In genomic region chr6:7311171-7311570, GRCh38 we compare ENCODE assay signal across 10 cellular contexts. TPM values are rescaled to one million over a fixed set of nuclear protein-coding genes. Genes with fewer than 3 reads are reported as not detected.
DNase-seq lines count a peak whose midpoint lies in the region; ATAC-seq and TF ChIP-seq lines count a peak whose summit lies in the region.
"Had no signal": no experiment of that assay in that cellular context is flagged by ENCODE, and none has a peak within 500 bp of the region (broad histone marks: within the 10 kb centered on the region; RNA-seq: fewer than 3 reads in every experiment).

No MANE protein-coding gene starts in this region.

- no peaks in the 10 kb centered on the region for H3K9me3 ChIP-seq in psoas muscle
- H3K9me3 ChIP-seq in suprapubic skin, result no peaks in the 10 kb centered on the region

- H3K27ac ChIP-seq in psoas muscle (no peak overlapping the region), suprapubic skin (no peak overlapping the region)

- H3K27ac Mint-ChIP-seq in activated CD4-positive, alpha-beta T cell treated with anti-CD3 and anti-CD28 coated beads for 36 hours, result peak overlapping the region; percentile 72

- CTCF ChIA-PET in activated CD4-positive, alpha-beta T cell treated with anti-CD3 and anti-CD28 coated beads for 36 hours (lab: Charles Lee), result interaction anchor here (0.6 to 1.6 kb wide), 3 partner anchors 9 to 171 kb away, joined by 3 to 4 read pairs (median 3); no protein-coding TSS in a partner anchor

- peaks cover 51% of the 10 kb centered on the region for H3K4me1 Mint-ChIP-seq in activated CD4-positive, alpha-beta T cell treated with anti-CD3 and anti-CD28 coated beads for 36 hours

- peaks cover 6% of the 10 kb centered on the region for H3K9me3 Mint-ChIP-seq in activated CD4-positive, alpha-beta T cell treated with anti-CD3 and anti-CD28 coated beads for 36 hours (ENCODE audit: low read depth)

- no peak for TF ChIP-seq POLR2A in suprapubic skin (IDR thresholded peaks at IDR 0.05)

- peaks cover 47% of the 10 kb centered on the region for H3K36me3 Mint-ChIP-seq in activated CD4-positive, alpha-beta T cell treated with anti-CD3 and anti-CD28 coated beads for 36 hours (ENCODE audit: low read depth)

- H3K4me3 ChIP-seq in epithelial cell of esophagus (ENCODE audit: low read length) (peak overlapping the region; percentile 89), psoas muscle (peak overlapping the region; percentile 94), suprapubic skin (no peak overlapping the region)

- intact Hi-C loops in activated CD4-positive, alpha-beta T cell treated with anti-CD3 and anti-CD28 coated beads for 36 hours (cut with DNase I, micrococcal nuclease), result loop anchor here in 1 of 2 experiments (10.0 kb wide), 1 partner anchor 754 kb away; the partner anchor contains the start of gene BLOC1S5
- intact Hi-C loops in psoas muscle (cut with DNase I), result loop anchor here in 1 of 2 donors (5.0 to 10.0 kb wide), 2 partner anchors 76 to 274 kb away; partner anchors contain the start of genes CAGE1 and RIOK1

- POLR2A ChIA-PET in activated CD4-positive, alpha-beta T cell treated with anti-CD3 and anti-CD28 coated beads for 36 hours (lab: Charles Lee), result interaction anchor here (1.6 kb wide), 1 partner anchor 81 kb away, joined by 3 read pairs; no protein-coding TSS in a partner anchor

- H3K27me3 ChIP-seq in psoas muscle (ENCODE audit: insufficient read depth in 3 of 3, low read length in 2 of 3) (no peaks in the 10 kb centered on the region), suprapubic skin (no peaks in the 10 kb centered on the region)

- 60 to 72% (median 64%) methylated on average over 1 of the region's 1 CpG for WGBS in psoas muscle, 3 donors
- 52% methylated on average over 1 of the region's 1 CpG for WGBS in suprapubic skin

- no peak for TF ChIP-seq CTCF in epithelial cell of esophagus (IDR thresholded peaks at IDR 0.05; ENCODE audit: insufficient read depth, low read depth, low read length, missing control alignments)
- no peak for TF ChIP-seq CTCF in psoas muscle (IDR thresholded peaks at IDR 0.05)
- no peak for TF ChIP-seq CTCF in suprapubic skin (IDR thresholded peaks at IDR 0.05)

- H3K36me3 ChIP-seq in psoas muscle (ENCODE audit: insufficient read depth in 1 of 2, low read depth in 1 of 2), result peaks cover 5 to 36% of the 10 kb centered on the region in 2 donors
- peaks cover 35% of the 10 kb centered on the region for H3K36me3 ChIP-seq in suprapubic skin

- DNase-seq in activated CD4-positive, alpha-beta T cell treated with anti-CD3 and anti-CD28 coated beads for 36 hours, result no peak
- no peak for DNase-seq in activated CD4-positive, alpha-beta T cell treated with anti-CD3 and anti-CD28 coated beads, Interleukin-2, amount 50 U/mL, for 48 hours
- peak; percentile 13 for DNase-seq in RKO (ENCODE audit: low spot score)
- DNase-seq in epithelial cell of esophagus (ENCODE audit: low read depth), result no peak
- no peak for DNase-seq in psoas muscle
- DNase-seq in suprapubic skin (ENCODE audit: low spot score in 2 of 2), result no peak
- no peak for DNase-seq in activated gamma-delta T cell treated with Interleukin-2 at 50 U/mL for 16 hours
- DNase-seq: kidney, NCI-H1417 had no signal

- peak overlapping the region; percentile 99 for H3K4me3 Mint-ChIP-seq in activated CD4-positive, alpha-beta T cell treated with anti-CD3 and anti-CD28 coated beads for 36 hours

- H3K4me1 ChIP-seq in psoas muscle (peaks cover 20% of the 10 kb centered on the region), suprapubic skin (peaks cover 37% of the 10 kb centered on the region)

- no peaks in the 10 kb centered on the region for H3K27me3 Mint-ChIP-seq in activated CD4-positive, alpha-beta T cell treated with anti-CD3 and anti-CD28 coated beads for 36 hours

- ATAC-seq in activated CD4-positive, alpha-beta T cell treated with anti-CD3 and anti-CD28 coated beads for 36 hours, result no peak
- ATAC-seq in psoas muscle (no peak), GM19395 (IDR thresholded peaks at IDR 0.05; ENCODE audit: unreplicated experiment) (no peak)

- no peak for TF ChIP-seq EP300 in suprapubic skin (IDR thresholded peaks at IDR 0.05)

RNA-seq across cellular contexts. Expression of gene SSR1, which starts 1.8 kb away (rescaled TPM):
- total RNA-seq in activated CD4-positive, alpha-beta T cell treated with anti-CD3 and anti-CD28 coated beads for 36 hours, result 100 to 1,000 TPM; 129 to 165 TPM
- total RNA-seq in psoas muscle (10 to 100 TPM; 29.9 to 37.3 (median 33.2) TPM), suprapubic skin (10 to 100 TPM; 28.9 to 74.6 (median 39.2) TPM)
- 10 to 100 TPM; 17.9 to 40.4 (median 39.0) TPM for polyA plus RNA-seq in psoas muscle
